ENCODE assay signal across 2 cellular contexts in genomic region chr2:9392895-9393757, GRCh38.
TF ChIP-seq lines count a peak whose summit lies in the region.

No MANE protein-coding gene starts in this region.

TF ChIP-seq in SK-N-SH treated with all-trans-retinoic acid at 6 μM for 48 hours, 23 proteins besides CTCF, POLR2A, EP300 and RAD21 (continued from another document):
- TF ChIP-seq POU6F1 (CRISPR knock-in tag; IDR thresholded peaks at IDR 0.05; ENCODE audit: borderline replicate concordance, low read depth): no peak
TF ChIP-seq in SK-N-SH treated with all-trans-retinoic acid at 6 μM for 48 hours: peak in this region for 0.

TF ChIP-seq in SK-N-SH, 30 proteins besides CTCF, POLR2A, EP300 and RAD21 (continued from another document):
- no peak for TF ChIP-seq USF1 (IDR thresholded peaks at IDR 0.05; ENCODE audit: borderline replicate concordance, low read depth)
TF ChIP-seq in SK-N-SH: peak in this region for 0.
